Comparison of ENCODE assay signal across 15 cellular contexts in the genomic region with DNA sequence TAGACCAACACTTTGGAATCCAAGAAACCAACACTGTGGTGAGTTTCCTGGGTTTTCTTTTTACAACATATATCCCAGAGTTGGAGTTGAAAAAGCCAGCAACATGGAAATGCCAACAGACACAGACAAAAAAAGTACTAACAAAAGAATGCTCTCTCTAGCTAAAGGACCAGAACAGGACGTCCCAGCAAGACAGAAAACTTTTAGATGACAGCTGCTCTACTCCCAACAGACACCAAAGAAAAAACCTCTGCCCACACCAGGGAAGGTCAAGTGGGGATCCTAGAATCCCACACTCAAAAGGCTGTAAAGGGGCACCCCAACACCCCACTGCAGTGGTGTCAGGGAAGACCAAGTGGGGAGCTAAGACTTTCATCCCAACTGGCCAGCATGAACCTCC. TPM values are rescaled to one million over a fixed set of nuclear protein-coding genes. Genes with fewer than 3 reads are reported as not detected.
DNase-seq lines count a peak whose midpoint lies in the region; ATAC-seq and TF ChIP-seq lines count a peak whose summit lies in the region.
"Had no signal": no experiment of that assay in that cellular context is flagged by ENCODE, and none has a peak within 500 bp of the region (broad histone marks: within the 10 kb centered on the region; RNA-seq: fewer than 3 reads in every experiment).

No MANE protein-coding gene starts in this region.

- no peak overlapping the region for H3K4ac ChIP-seq in H9 (ENCODE audit: low read depth, low read length)

- H3K4me3 Mint-ChIP-seq in H9: no peak overlapping the region
- H3K4me3 Mint-ChIP-seq in activated naive CD8-positive, alpha-beta T cell treated with anti-CD3 and anti-CD28 coated beads, Interleukin-2, amount 50 U/mL, for 24 hours: peak overlapping the region; percentile 25

- H3K4me1 Mint-ChIP-seq in H9: peaks cover 65 to 71% of the 10 kb centered on the region in 2 experiments
- peaks cover 70% of the 10 kb centered on the region for H3K4me1 Mint-ChIP-seq in activated naive CD8-positive, alpha-beta T cell treated with anti-CD3 and anti-CD28 coated beads, Interleukin-2, amount 50 U/mL, for 24 hours

- H3K14ac ChIP-seq in H9 (ENCODE audit: insufficient read depth, low read length): no peak overlapping the region

- H2BK15ac ChIP-seq in H9 (ENCODE audit: low read depth, low read length): no peak overlapping the region

- H3K4me2 ChIP-seq in H9 (ENCODE audit: insufficient read depth, insufficient read length, low read length): peak overlapping the region; percentile 6
- H3K4me2 ChIP-seq: BLaER1 treated with 17β-estradiol and CSF1 and Interleukin-3, amounts not matched to agents 10 nM and 100 nM; KMS-11 had no signal

- peak overlapping the region; percentile 60 for H3K4me3 ChIP-seq in ACC112 (ENCODE audit: low read depth, low read length)
- no peak overlapping the region for H3K4me3 ChIP-seq in mesodermal cell (ENCODE audit: extremely low read depth, insufficient read depth, low read length, poor library complexity, severe bottlenecking)
- H3K4me3 ChIP-seq: adrenal gland; BLaER1 treated with 17β-estradiol and CSF1 and Interleukin-3, amounts not matched to agents 10 nM and 100 nM had no signal

- no peaks in the 10 kb centered on the region for H4K20me1 ChIP-seq in H9 (ENCODE audit: control insufficient read depth, insufficient read depth, insufficient read length)

- H2BK120ac ChIP-seq in H9 (ENCODE audit: low read depth, low read length, poor library complexity, severe bottlenecking): no peak overlapping the region

- no peak for DNase-seq in H9
- no peak for DNase-seq in activated naive CD8-positive, alpha-beta T cell treated with anti-CD3 and anti-CD28 coated beads, Interleukin-2, amount 50 U/mL, for 24 hours
- no peak for DNase-seq in NCI-H748 (lab: John Stamatoyannopoulos, UW; ENCODE audit: unreplicated experiment)
- no peak for DNase-seq in NK-92 treated with Interleukin-12 subunit alpha and Interleukin-12 subunit beta, amount 100 ng/mL, for 24 hours (lab: John Stamatoyannopoulos, UW)
- no peak for DNase-seq in NCI-H2107 (lab: John Stamatoyannopoulos, UW)
- DNase-seq: activated CD4-positive, alpha-beta T cell treated with anti-CD3 and anti-CD28 coated beads, Interleukin-2, amount 50 U/mL, for 1 hour; adrenal gland; NCI-H146; NCI-H510A had no signal

- H2AFZ ChIP-seq in ACC112 (ENCODE audit: low read length, unreplicated experiment): no peak overlapping the region
- H2AFZ ChIP-seq in H9 (ENCODE audit: low read length): no peak overlapping the region

- no peak overlapping the region for H3K18ac ChIP-seq in H9 (ENCODE audit: insufficient read length, low read depth, low read length)

- H3K4me1 ChIP-seq in ACC112 (ENCODE audit: control insufficient read depth, insufficient read depth, low read length, unreplicated experiment) (peaks cover 47% of the 10 kb centered on the region), H9 (ENCODE audit: insufficient read depth, low read length) (peaks cover 18% of the 10 kb centered on the region; the same call in 1 of the 2 replicates), mesodermal cell (ENCODE audit: control insufficient read depth, insufficient read depth, low read length, poor library complexity, severe bottlenecking) (peaks cover 13% of the 10 kb centered on the region)

- H3K9me3 ChIP-seq in H9 (ENCODE audit: control insufficient read depth, low read depth, low read length): no peaks in the 10 kb centered on the region
- no peaks in the 10 kb centered on the region for H3K9me3 ChIP-seq in mesodermal cell (ENCODE audit: control insufficient read depth, low read length)
- H3K9me3 ChIP-seq: adrenal gland had no signal

- H3K27ac Mint-ChIP-seq in H9: peak overlapping the region; percentile 7 to 86 (median 75)
- peak overlapping the region; percentile 76 for H3K27ac Mint-ChIP-seq in activated naive CD8-positive, alpha-beta T cell treated with anti-CD3 and anti-CD28 coated beads, Interleukin-2, amount 50 U/mL, for 24 hours

- H4K91ac ChIP-seq in H9 (ENCODE audit: insufficient read length, low read depth, low read length): no peak overlapping the region

- no peaks in the 10 kb centered on the region for H3K23me2 ChIP-seq in H9 (ENCODE audit: insufficient read length, low read depth, low read length, poor library complexity, severe bottlenecking)

- H4K5ac ChIP-seq in H9 (ENCODE audit: insufficient read length, low read depth, low read length): no peak overlapping the region

- H3K36me3 ChIP-seq in ACC112 (ENCODE audit: insufficient read depth, low read length) (no peaks in the 10 kb centered on the region), mesodermal cell (ENCODE audit: control insufficient read depth, insufficient read depth, low read length) (no peaks in the 10 kb centered on the region)
- H3K36me3 ChIP-seq: adrenal gland had no signal

- ATAC-seq in activated naive CD8-positive, alpha-beta T cell treated with anti-CD3 and anti-CD28 coated beads, Interleukin-2, amount 50 U/mL, for 24 hours: no peak
- no peak for ATAC-seq in GM21367 (IDR thresholded peaks at IDR 0.05; ENCODE audit: unreplicated experiment)
- ATAC-seq: Panc1 had no signal

- TF ChIP-seq CTCF in H9 (conservative IDR thresholded peaks at IDR 0.05): no peak

- no peak overlapping the region for H4K8ac ChIP-seq in H9 (replicated peaks; ENCODE audit: insufficient read length, low read depth, low read length)

- no peak overlapping the region for H3K23ac ChIP-seq in H9 (ENCODE audit: insufficient read length, low read depth, low read length)

- H2BK12ac ChIP-seq in H9 (ENCODE audit: insufficient read length, low read depth, low read length): no peak overlapping the region

- peaks cover 7 to 19% (median 14%) of the 10 kb centered on the region in 3 experiments for H3K36me3 Mint-ChIP-seq in H9 (ENCODE audit: insufficient read depth in 1 of 3, low read depth in 3 of 3)
- H3K36me3 Mint-ChIP-seq in activated naive CD8-positive, alpha-beta T cell treated with anti-CD3 and anti-CD28 coated beads, Interleukin-2, amount 50 U/mL, for 24 hours (ENCODE audit: low read depth): peaks cover 33% of the 10 kb centered on the region

- H3K79me2 ChIP-seq in ACC112 (ENCODE audit: control insufficient read depth, insufficient read depth, low read length, unreplicated experiment) (peaks cover 86% of the 10 kb centered on the region), H9 (ENCODE audit: insufficient read depth, low read length) (peaks cover 67% of the 10 kb centered on the region)

- H3T11ph ChIP-seq in H9 (ENCODE audit: low read length): no peak overlapping the region

- no CpG with 5 or more reads among the region's 1 CpG for WGBS in H9 (ENCODE audit: extremely low coverage, insufficient read length, low lambda C conversion rate)
- WGBS in mesodermal cell (ENCODE audit: insufficient coverage in 2 of 2), 2 experiments: 63 to 100% methylated on average over 1 of the region's 1 CpG

- no peak overlapping the region for H2BK5ac ChIP-seq in H9 (ENCODE audit: insufficient read length, low read length)

- H3K27ac ChIP-seq in ACC112 (ENCODE audit: low read depth, low read length) (peak overlapping the region; percentile 89), H9 (ENCODE audit: insufficient read length, low read depth, low read length) (peak overlapping the region; percentile 3), mesodermal cell (ENCODE audit: low read depth, low read length, severe bottlenecking) (peak overlapping the region; percentile 6)
- H3K27ac ChIP-seq: adrenal gland; BLaER1 treated with 17β-estradiol and CSF1 and Interleukin-3, amounts not matched to agents 10 nM and 100 nM; KMS-11 had no signal

- H2BK20ac ChIP-seq in H9 (ENCODE audit: low read depth, low read length, poor library complexity, severe bottlenecking): no peak overlapping the region

- peaks cover 8 to 16% of the 10 kb centered on the region in 2 experiments for H3K9me3 Mint-ChIP-seq in H9
- peaks cover 29% of the 10 kb centered on the region for H3K9me3 Mint-ChIP-seq in activated naive CD8-positive, alpha-beta T cell treated with anti-CD3 and anti-CD28 coated beads, Interleukin-2, amount 50 U/mL, for 24 hours

- no peaks in the 10 kb centered on the region for H3K27me3 ChIP-seq in ACC112 (ENCODE audit: insufficient read depth, low read length)
- no peaks in the 10 kb centered on the region for H3K27me3 ChIP-seq in H9 (ENCODE audit: insufficient read depth, low read length)
- H3K27me3 ChIP-seq: adrenal gland; BLaER1 treated with 17β-estradiol and CSF1 and Interleukin-3, amounts not matched to agents 10 nM and 100 nM had no signal

- no peak overlapping the region for H2AK5ac ChIP-seq in H9 (ENCODE audit: insufficient read length, low read length)

- H3K56ac ChIP-seq in H9 (ENCODE audit: insufficient read length, low read depth, low read length): no peak overlapping the region

- H3K79me1 ChIP-seq in H9 (ENCODE audit: insufficient read depth, low read depth, low read length, poor library complexity, severe bottlenecking): no peaks in the 10 kb centered on the region

- no peak overlapping the region for H3K9ac ChIP-seq in H9 (ENCODE audit: extremely low read depth, insufficient read length, low read length)
- H3K9ac ChIP-seq: BLaER1 treated with 17β-estradiol and CSF1 and Interleukin-3, amounts not matched to agents 10 nM and 100 nM; KMS-11 had no signal

- no peaks in the 10 kb centered on the region for H3K27me3 Mint-ChIP-seq in H9 (ENCODE audit: low read depth)
- no peaks in the 10 kb centered on the region for H3K27me3 Mint-ChIP-seq in activated naive CD8-positive, alpha-beta T cell treated with anti-CD3 and anti-CD28 coated beads, Interleukin-2, amount 50 U/mL, for 24 hours

RNA-seq across cellular contexts. Expression of gene RRAS2, which starts 23.3 kb away (rescaled TPM):
- 154 and 158 TPM in 2 replicates for total RNA-seq in H9 (2021)
- polyA plus RNA-seq in mesodermal cell (2013, experiment 1 of 2): 47.5 TPM
- polyA plus RNA-seq in mesodermal cell (2013, experiment 2 of 2): 52.1 TPM

Comparison
In these comparisons a context has a peak if more than half of its experiments do, and no peak if none do; other contexts are left out.
1. H3K27ac ChIP-seq: peak in every context shown above with its lines; median percentile 89 in ACC112; 6 in mesodermal cell; 3 in H9.